In genomic region chr13:30107536-30108136, GRCh38 we compare ENCODE assay signal across 13 cellular contexts.
DNase-seq lines count a peak whose midpoint lies in the region; ATAC-seq and TF ChIP-seq lines count a peak whose summit lies in the region.
"Had no signal": no experiment of that assay in that cellular context is flagged by ENCODE, and none has a peak within 500 bp of the region (broad histone marks: within the 10 kb centered on the region; RNA-seq: fewer than 3 reads in every experiment).

No MANE protein-coding gene starts in this region.

- H3K9me3 ChIP-seq in gastroesophageal sphincter (no peaks in the 10 kb centered on the region), stomach (no peaks in the 10 kb centered on the region), prostate gland (no peaks in the 10 kb centered on the region)
- H3K9me3 ChIP-seq: psoas muscle had no signal

- TF ChIP-seq CTCF in gastroesophageal sphincter (IDR thresholded peaks at IDR 0.05): no peak
- no peak for TF ChIP-seq CTCF in stomach (IDR thresholded peaks at IDR 0.05)
- no peak for TF ChIP-seq CTCF in prostate gland (IDR thresholded peaks at IDR 0.05)

- intact Hi-C loops in stomach (cut with DNase I; ENCODE audit: low total_unique reads) (loop anchor here (5.0 kb wide), 1 partner anchor 600 kb away; no protein-coding TSS in a partner anchor), prostate gland (cut with DNase I) (no loop called here)

- H3K36me3 Mint-ChIP-seq in activated CD8-positive, alpha-beta T cell treated with anti-CD3 and anti-CD28 coated beads, Interleukin-2, amount 10 ng/mL, durations not matched to agents 7 days and 5 days (ENCODE audit: low read depth): no peaks in the 10 kb centered on the region

- CTCF ChIA-PET in activated CD8-positive, alpha-beta T cell treated with anti-CD3 and anti-CD28 coated beads, Interleukin-2, amount 10 ng/mL, durations not matched to agents 7 days and 5 days (lab: Charles Lee): interaction anchor here (0.9 to 9.9 kb wide), 2 partner anchors 260 to 337 kb away, joined by 3 to 232 read pairs; partner anchors contain the start of gene UBL3

- no peak overlapping the region for H3K27ac Mint-ChIP-seq in activated CD8-positive, alpha-beta T cell treated with anti-CD3 and anti-CD28 coated beads, Interleukin-2, amount 10 ng/mL, durations not matched to agents 7 days and 5 days

- no peaks in the 10 kb centered on the region for H3K9me3 Mint-ChIP-seq in activated CD8-positive, alpha-beta T cell treated with anti-CD3 and anti-CD28 coated beads, Interleukin-2, amount 10 ng/mL, durations not matched to agents 7 days and 5 days (ENCODE audit: insufficient read depth)

- DNase-seq in NOMO-1 (lab: John Stamatoyannopoulos, UW; ENCODE audit: unreplicated experiment in 2 of 2) (peak; percentile 49 to 55), NOMO-1 treated with dmso at 0.1 percent for 144 hours (lab: John Stamatoyannopoulos, UW; ENCODE audit: unreplicated experiment) (no peak), RKO (ENCODE audit: low spot score) (peak; percentile 23), stomach (peak; percentile 37), prostate gland (ENCODE audit: low spot score) (no peak)
- no peak for DNase-seq in activated CD8-positive, alpha-beta T cell treated with anti-CD3 and anti-CD28 coated beads, Interleukin-2, amount 10 ng/mL, durations not matched to agents 7 days and 5 days
- DNase-seq in activated CD4-positive, CD25-positive, alpha-beta regulatory T cell (lab: John Stamatoyannopoulos, UW): no peak
- DNase-seq: activated CD4-positive, CD25-positive, alpha-beta regulatory T cell treated with anti-CD3 and anti-CD28 coated beads, Interleukin-2, amount 50 U/mL, for 72 hours; activated gamma-delta T cell; NCI-H2227 treated with DMSO at 0.1 percent for 48 hours; psoas muscle; SHP77 had no signal

- H3K27me3 ChIP-seq in gastroesophageal sphincter (no peaks in the 10 kb centered on the region), stomach (no peaks in the 10 kb centered on the region), prostate gland (replicated peaks; ENCODE audit: insufficient read depth) (no peaks in the 10 kb centered on the region)

- WGBS in gastroesophageal sphincter (ENCODE audit: low coverage in 1 of 2), 2 donors: 85% methylated on average over 4 to 6 of the region's 13 CpGs
- WGBS in stomach, 5 donors: 86 to 91% (median 87%) methylated on average over 13 of the region's 13 CpGs
- 95% methylated on average over 13 of the region's 13 CpGs for WGBS in prostate gland

- no peak overlapping the region for H3K4me3 Mint-ChIP-seq in activated CD8-positive, alpha-beta T cell treated with anti-CD3 and anti-CD28 coated beads, Interleukin-2, amount 10 ng/mL, durations not matched to agents 7 days and 5 days

- TF ChIP-seq POLR2A in gastroesophageal sphincter (IDR thresholded peaks at IDR 0.05): no peak
- no peak for TF ChIP-seq POLR2A in stomach (IDR thresholded peaks at IDR 0.05)
- no peak for TF ChIP-seq POLR2A in prostate gland (IDR thresholded peaks at IDR 0.05)

- POLR2A ChIA-PET in activated CD8-positive, alpha-beta T cell treated with anti-CD3 and anti-CD28 coated beads, Interleukin-2, amount 10 ng/mL, durations not matched to agents 7 days and 5 days (lab: Charles Lee): no interaction called here

- TF ChIP-seq EP300 in gastroesophageal sphincter (IDR thresholded peaks at IDR 0.05) (no peak), stomach (IDR thresholded peaks at IDR 0.05) (no peak)

- H3K27me3 Mint-ChIP-seq in activated CD8-positive, alpha-beta T cell treated with anti-CD3 and anti-CD28 coated beads, Interleukin-2, amount 10 ng/mL, durations not matched to agents 7 days and 5 days (ENCODE audit: low read depth): peaks cover 25% of the 10 kb centered on the region

- peaks cover 7% of the 10 kb centered on the region for H3K4me1 Mint-ChIP-seq in activated CD8-positive, alpha-beta T cell treated with anti-CD3 and anti-CD28 coated beads, Interleukin-2, amount 10 ng/mL, durations not matched to agents 7 days and 5 days (ENCODE audit: low read depth)

- H3K27ac ChIP-seq in gastroesophageal sphincter (no peak overlapping the region), stomach (peak overlapping the region; percentile 71 to 82 (median 79)), prostate gland (peak overlapping the region in 1 of 2 donors; percentile 37)
- H3K27ac ChIP-seq: psoas muscle had no signal

- H3K36me3 ChIP-seq in gastroesophageal sphincter: no peaks in the 10 kb centered on the region
- H3K36me3 ChIP-seq in stomach: no peaks in the 10 kb centered on the region
- no peaks in the 10 kb centered on the region for H3K36me3 ChIP-seq in prostate gland

- H3K4me1 ChIP-seq in gastroesophageal sphincter (peaks cover 0 to 4% (median 0%) of the 10 kb centered on the region in 3 donors), stomach (peaks cover 7 to 55% (median 19%) of the 10 kb centered on the region in 4 donors), prostate gland (replicated peaks) (no peaks in the 10 kb centered on the region)
- H3K4me1 ChIP-seq: psoas muscle had no signal

- H3K4me3 ChIP-seq in gastroesophageal sphincter: no peak overlapping the region
- no peak overlapping the region for H3K4me3 ChIP-seq in stomach
- H3K4me3 ChIP-seq in prostate gland: no peak overlapping the region
- H3K4me3 ChIP-seq: psoas muscle had no signal

- ATAC-seq in gastroesophageal sphincter: peak; percentile 23
- no peak for ATAC-seq in activated CD8-positive, alpha-beta T cell treated with anti-CD3 and anti-CD28 coated beads, Interleukin-2, amount 10 ng/mL, durations not matched to agents 7 days and 5 days
- ATAC-seq: psoas muscle had no signal

Comparison
In these comparisons a context has a peak if more than half of its experiments do, and no peak if none do; other contexts are left out.
1. DNase-seq: peak in NOMO-1 (2 of 2), RKO (single experiment) and stomach (single experiment); none in NOMO-1 treated with dmso at 0.1 percent for 144 hours (single experiment), prostate gland (single experiment), activated CD8-positive, alpha-beta T cell treated with anti-CD3 and anti-CD28 coated beads, Interleukin-2, amount 10 ng/mL, durations not matched to agents 7 days and 5 days (single experiment) and activated CD4-positive, CD25-positive, alpha-beta regulatory T cell (0 of 4).
2. H3K27ac ChIP-seq: peak in stomach (5 of 5); none in gastroesophageal sphincter (0 of 4).